Comparison of ENCODE assay signal across 8 cellular contexts in the genomic region with DNA sequence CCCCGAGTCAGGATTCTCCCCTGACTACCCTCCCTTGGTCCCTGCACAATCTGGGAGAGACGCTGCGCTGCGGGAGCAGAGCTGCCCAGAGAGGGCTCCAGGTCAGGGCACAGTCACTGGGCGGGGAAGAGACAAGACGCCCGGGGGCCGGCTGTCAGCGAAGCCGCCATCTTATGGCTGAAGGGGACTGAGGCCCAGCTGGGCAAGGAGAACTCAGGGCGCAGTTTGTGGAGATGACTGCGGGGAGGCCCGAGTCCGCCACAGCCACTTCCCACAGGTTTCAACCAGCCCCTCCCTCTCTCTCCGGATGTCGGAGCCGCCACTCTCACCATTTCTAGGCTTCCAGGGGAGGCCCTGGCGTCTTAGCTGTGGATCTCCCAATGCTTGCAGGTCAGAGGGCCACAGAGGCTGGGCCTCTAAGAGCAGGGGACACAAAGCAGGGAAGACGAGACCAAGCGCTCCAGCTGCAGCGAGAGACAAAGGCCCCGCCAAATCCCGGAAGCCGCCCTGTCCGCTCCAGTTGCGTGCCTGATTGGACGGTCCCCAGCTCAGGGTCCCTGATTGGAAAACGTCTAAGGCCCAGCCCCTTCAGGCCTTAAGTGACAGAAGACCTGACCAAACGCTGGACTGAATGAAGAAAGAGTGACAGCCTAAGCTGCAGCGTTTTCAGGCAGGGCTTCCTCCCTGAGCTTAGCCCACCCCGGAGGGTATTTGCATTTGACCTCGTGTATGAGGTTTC. TPM values are rescaled to one million over a fixed set of nuclear protein-coding genes. Genes with fewer than 3 reads are reported as not detected.
DNase-seq lines count a peak whose midpoint lies in the region; ATAC-seq and TF ChIP-seq lines count a peak whose summit lies in the region.

TSS of gene ZNF724 (minus strand) at position 484 of the 739 bp plus-strand sequence. CDS start at position 332, 152 bp downstream.

- POLR2A ChIA-PET in PC-3 (lab: Charles Lee; ENCODE audit: unreplicated experiment), result interaction anchor here (0.5 to 0.6 kb wide), 2 partner anchors 23 to 145 kb away, joined by 4 read pairs; partner anchors contain the start of gene ZNF91

- no peaks in the 10 kb centered on the region for H4K20me1 ChIP-seq in PC-3 (ENCODE audit: low read length)

- no peak for TF ChIP-seq CTCF in PC-3 (conservative IDR thresholded peaks at IDR 0.05; ENCODE audit: low read depth, low read length)

- peak; percentile 98 for ATAC-seq in GM21526 (IDR thresholded peaks at IDR 0.05; ENCODE audit: low FRiP score, unreplicated experiment)
- ATAC-seq in PC-3, result peak; percentile 99

- intact Hi-C loops in PC-3 (cut with micrococcal nuclease), result loop anchor here (1.0 kb wide), 1 partner anchor 23 kb away; no protein-coding TSS in a partner anchor

- no peaks in the 10 kb centered on the region for H3K9me2 ChIP-seq in PC-3 (replicated peaks; ENCODE audit: low read length)

- H3F3A ChIP-seq in PC-3 (ENCODE audit: low read length, unreplicated experiment), result no peaks in the 10 kb centered on the region

- peak; percentile 99 for DNase-seq in DMS 273 (lab: John Stamatoyannopoulos, UW; ENCODE audit: unreplicated experiment)
- DNase-seq in HuH-7 (ENCODE audit: low spot score), result peak; percentile 97
- DNase-seq in PC-3, result peak; percentile 98
- DNase-seq in activated T-cell treated with anti-CD3 and anti-CD28 coated beads for 48 hours (ENCODE audit: low read depth), result peak; percentile 81
- DNase-seq in erythroblast (lab: John Stamatoyannopoulos, UW), result peak; percentile 92 to 98
- DNase-seq in mucosa of gallbladder (ENCODE audit: low spot score), result peak; percentile 96
- DNase-seq in stimulated activated CD8-positive, alpha-beta memory T cell treated with anti-CD3 and anti-CD28 coated beads, Interleukin-4, amount 100 ng/mL, for 24 hours (ENCODE audit: low read depth), result peak; percentile 81

- peak within 1 kb of the TSS; percentile 82 for H3K27ac ChIP-seq in PC-3 (ENCODE audit: low read length)

- H3K4me2 ChIP-seq in PC-3 (ENCODE audit: low read length), result peak within 1 kb of the TSS; percentile 86

- H2AFZ ChIP-seq in PC-3 (ENCODE audit: low read length), result peak within 1 kb of the TSS; percentile 91

- TF ChIP-seq POLR2A in erythroblast (IDR thresholded peaks at IDR 0.05; ENCODE audit: low read length), result peak; percentile 84

- no peaks in the 10 kb centered on the region for H3K27me3 ChIP-seq in PC-3 (ENCODE audit: low read length)

- H3K4me1 ChIP-seq in PC-3 (ENCODE audit: insufficient read depth, low read length), result no peaks in the 10 kb centered on the region

- peak within 1 kb of the TSS; percentile 92 for H3K4me3 ChIP-seq in PC-3 (ENCODE audit: low read length)

- H3K9me3 ChIP-seq in PC-3 (ENCODE audit: low read length), result peaks cover 10% of the 10 kb centered on the region; the same call in 1 of the 2 replicates

- H3K79me2 ChIP-seq in PC-3 (ENCODE audit: low read length), result peaks cover 44% of the 10 kb centered on the region

- TSS peak; percentile 66 for BruUV-seq in PC-3 (replicated peaks; lab: Mats Ljungman, UMichigan)

- H3K9ac ChIP-seq in PC-3 (ENCODE audit: low read length), result peak within 1 kb of the TSS; percentile 93

- CTCF ChIA-PET in PC-3 (lab: Charles Lee), result no interaction called here

- peaks cover 38% of the 10 kb centered on the region for H3K36me3 ChIP-seq in PC-3 (ENCODE audit: low read depth, low read length)

RNA-seq across cellular contexts. Expression of gene ZNF724, which starts in this region (rescaled TPM):
- total RNA-seq in PC-3 (2014; rRNA removed) (14.9 and 23.1 TPM in 2 replicates), mucosa of gallbladder (2.5 TPM)

Comparison
In these comparisons a context has a peak if more than half of its experiments do, and no peak if none do; other contexts are left out.
1. Peak in every context shown above with its lines: DNase-seq, ATAC-seq, H3K4me3 ChIP-seq and H3K27ac ChIP-seq.